1 cellular context compared by ENCODE assay signal in the genomic region with DNA sequence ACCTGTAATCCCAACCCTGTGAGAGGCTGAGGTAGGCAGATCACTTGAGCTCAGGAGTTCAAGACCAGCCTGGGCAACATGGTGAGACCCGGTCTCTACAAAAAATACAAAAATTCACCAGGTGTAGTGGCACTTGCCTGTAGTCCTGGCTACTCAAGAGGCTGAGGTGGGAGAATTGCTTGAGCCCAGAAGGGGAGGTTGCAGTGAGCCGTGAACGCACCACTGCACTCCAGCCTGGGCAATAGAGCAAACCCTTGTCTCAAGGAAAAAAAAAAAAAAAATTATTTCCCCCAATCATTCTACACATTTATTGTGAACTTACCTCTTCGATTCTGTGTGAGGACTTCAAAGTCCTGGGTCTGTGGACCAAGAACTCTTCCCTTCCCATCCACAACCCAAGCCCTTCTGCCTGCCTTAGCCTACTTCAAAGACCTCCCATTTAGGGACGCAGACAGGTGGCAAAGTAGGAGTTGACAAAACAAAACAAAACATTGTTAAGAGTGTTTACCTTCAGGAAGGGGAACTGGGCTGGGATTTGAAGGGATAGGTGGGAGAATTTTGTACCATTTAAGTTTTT.
TF ChIP-seq lines count a peak whose summit lies in the region.

No MANE protein-coding gene starts in this region.

TF ChIP-seq in IMR-90, 13 proteins besides CTCF, POLR2A, EP300 and RAD21:
- TF ChIP-seq MXI1 (IDR thresholded peaks at IDR 0.05; ENCODE audit: borderline replicate concordance, low read depth, low read length) (no peak), USF2 (IDR thresholded peaks at IDR 0.05; ENCODE audit: low read depth, low read length) (no peak), RFX5 (IDR thresholded peaks at IDR 0.05; ENCODE audit: low read depth, low read length) (no peak), CHD1 (IDR thresholded peaks at IDR 0.05; ENCODE audit: low read depth, low read length) (no peak), FOS (IDR thresholded peaks at IDR 0.05; ENCODE audit: low read depth, low read length) (no peak), RCOR1 (IDR thresholded peaks at IDR 0.05; ENCODE audit: insufficient replicate concordance, low read length) (no peak), NFE2L2 (IDR thresholded peaks at IDR 0.05; ENCODE audit: low read depth, low read length) (no peak), SMC3 (IDR thresholded peaks at IDR 0.05; ENCODE audit: low read depth, low read length) (no peak), CEBPB (IDR thresholded peaks at IDR 0.05; ENCODE audit: low read depth, low read length) (no peak), BHLHE40 (IDR thresholded peaks at IDR 0.05; ENCODE audit: low read depth, low read length) (no peak)
